Comparison of ENCODE assay signal across 17 cellular contexts in the genomic region with DNA sequence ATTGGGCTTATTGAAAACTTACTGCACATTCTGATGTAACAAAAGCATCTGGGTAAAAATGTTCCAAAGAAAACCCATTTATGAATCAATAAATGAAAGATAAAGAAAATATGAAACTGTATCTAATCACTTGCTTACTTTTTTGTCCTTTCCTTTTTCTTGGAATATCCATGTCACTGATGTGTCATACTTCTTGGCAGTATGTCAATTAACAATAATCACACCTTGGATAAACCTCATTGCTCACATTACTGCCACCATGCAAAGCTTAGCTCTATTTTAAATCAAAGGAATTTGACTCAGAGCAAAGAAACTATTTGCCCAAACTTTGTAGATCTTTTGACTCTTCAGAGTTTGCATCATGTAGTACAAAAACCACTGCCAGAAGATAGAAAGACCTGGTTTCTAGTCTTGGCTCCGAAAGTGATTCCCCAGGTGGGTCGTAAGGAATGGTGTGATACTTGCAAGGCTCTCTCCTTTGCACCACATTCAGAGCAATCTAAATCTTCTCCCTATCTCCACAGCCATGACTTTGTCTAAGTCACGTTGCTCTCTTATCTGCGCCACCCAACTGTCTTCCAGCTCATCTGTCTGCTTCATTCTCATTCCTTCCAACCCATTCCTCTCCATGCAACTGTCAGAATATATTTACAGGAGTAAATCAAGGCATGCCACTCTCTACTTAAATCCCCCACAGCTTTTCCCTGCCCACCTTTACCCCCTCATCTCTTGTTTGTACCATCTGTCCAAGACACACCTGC.
DNase-seq lines count a peak whose midpoint lies in the region; ATAC-seq, FAIRE-seq and TF ChIP-seq lines count a peak whose summit lies in the region.
"Had no signal": no experiment of that assay in that cellular context is flagged by ENCODE, and none has a peak within 500 bp of the region (broad histone marks: within the 10 kb centered on the region; RNA-seq: fewer than 3 reads in every experiment).

No MANE protein-coding gene starts in this region.

- WGBS in body of pancreas, 2 donors, result 86 to 87% methylated on average over 4 of the region's 4 CpGs

- no peak overlapping the region for H3K27ac ChIP-seq in body of pancreas
- H3K27ac ChIP-seq: BLaER1 had no signal

- TF ChIP-seq CTCF in body of pancreas (IDR thresholded peaks at IDR 0.05) (no peak), fibroblast of mammary gland (conservative IDR thresholded peaks at IDR 0.05; ENCODE audit: control insufficient read depth, insufficient read depth, low read depth, low read length) (no peak)

- H3K4me1 Mint-ChIP-seq in stimulated activated naive CD8-positive, alpha-beta T cell treated with anti-CD3 and anti-CD28 coated beads, Interleukin-15, Interleukin-2, amounts not matched to agents 100 ng/mL and 50 ng/mL, for 24 hours (ENCODE audit: low read depth), result peaks cover 18% of the 10 kb centered on the region
- H3K4me1 Mint-ChIP-seq in activated CD4-positive, alpha-beta T cell treated with anti-CD3 and anti-CD28 coated beads, Interleukin-2, amount 10 ng/mL, durations not matched to agents 24 days and 14 days, result no peaks in the 10 kb centered on the region

- no peaks in the 10 kb centered on the region for H3K36me3 Mint-ChIP-seq in stimulated activated naive CD8-positive, alpha-beta T cell treated with anti-CD3 and anti-CD28 coated beads, Interleukin-15, Interleukin-2, amounts not matched to agents 100 ng/mL and 50 ng/mL, for 24 hours (ENCODE audit: low read depth)
- H3K36me3 Mint-ChIP-seq in activated CD4-positive, alpha-beta T cell treated with anti-CD3 and anti-CD28 coated beads, Interleukin-2, amount 10 ng/mL, durations not matched to agents 24 days and 14 days (ENCODE audit: low read depth), result no peaks in the 10 kb centered on the region

- no peak overlapping the region for H3K4me3 Mint-ChIP-seq in stimulated activated naive CD8-positive, alpha-beta T cell treated with anti-CD3 and anti-CD28 coated beads, Interleukin-15, Interleukin-2, amounts not matched to agents 100 ng/mL and 50 ng/mL, for 24 hours
- no peak overlapping the region for H3K4me3 Mint-ChIP-seq in activated CD4-positive, alpha-beta T cell treated with anti-CD3 and anti-CD28 coated beads, Interleukin-2, amount 10 ng/mL, durations not matched to agents 24 days and 14 days
- H3K4me3 Mint-ChIP-seq: CD4-positive, CD25-positive, alpha-beta regulatory T cell had no signal

- no peaks in the 10 kb centered on the region for H3K27me3 ChIP-seq in body of pancreas
- H3K27me3 ChIP-seq: BLaER1 had no signal

- H3K9me3 ChIP-seq in body of pancreas, result no peaks in the 10 kb centered on the region
- H3K9me3 ChIP-seq: BLaER1, HAP-1 had no signal

- FAIRE-seq in RCC 7860 (lab: Jason Lieb, UNC) (no peak), frontal cortex (lab: Jason Lieb, UNC) (no peak)
- FAIRE-seq: GM19239, H1, HTR-8/SVneo had no signal

- H3K4me3 ChIP-seq in body of pancreas (no peak overlapping the region), fibroblast of mammary gland (ENCODE audit: control insufficient read depth, low read depth, low read length) (no peak overlapping the region)
- H3K4me3 ChIP-seq: BLaER1, HAP-1 had no signal

- peak overlapping the region; percentile 23 for H3K27ac Mint-ChIP-seq in stimulated activated naive CD8-positive, alpha-beta T cell treated with anti-CD3 and anti-CD28 coated beads, Interleukin-15, Interleukin-2, amounts not matched to agents 100 ng/mL and 50 ng/mL, for 24 hours
- no peak overlapping the region for H3K27ac Mint-ChIP-seq in activated CD4-positive, alpha-beta T cell treated with anti-CD3 and anti-CD28 coated beads, Interleukin-2, amount 10 ng/mL, durations not matched to agents 24 days and 14 days
- H3K27ac Mint-ChIP-seq: CD4-positive, CD25-positive, alpha-beta regulatory T cell had no signal

- intact Hi-C loops in body of pancreas (cut with DNase I), result no loop called here
- intact Hi-C loops in activated CD4-positive, alpha-beta T cell treated with anti-CD3 and anti-CD28 coated beads, Interleukin-2, amount 10 ng/mL, durations not matched to agents 24 days and 14 days (cut with micrococcal nuclease), result no loop called here

- no peak for TF ChIP-seq POLR2A in body of pancreas (IDR thresholded peaks at IDR 0.05)

- DNase-seq in stimulated activated naive CD8-positive, alpha-beta T cell treated with anti-CD3 and anti-CD28 coated beads, Interleukin-15, Interleukin-2, amounts not matched to agents 100 U/mL and 50 U/mL, for 24 hours, result no peak
- DNase-seq in body of pancreas (no peak), fibroblast of mammary gland (ENCODE audit: low read depth) (peak; percentile 12), RCC 7860 (ENCODE audit: low spot score) (no peak), frontal cortex (ENCODE audit: low spot score in 2 of 2) (no peak)
- DNase-seq in activated CD4-positive, alpha-beta T cell treated with anti-CD3 and anti-CD28 coated beads, Interleukin-2, amount 10 ng/mL, durations not matched to agents 24 days and 14 days, result no peak
- DNase-seq: 8988T; AML-193; CD4-positive, CD25-positive, alpha-beta regulatory T cell; DMS53; GF-D8 had no signal

- peaks cover 10% of the 10 kb centered on the region for H3K4me1 ChIP-seq in body of pancreas
- H3K4me1 ChIP-seq: HAP-1 had no signal

- peaks cover 4% of the 10 kb centered on the region for H3K9me3 Mint-ChIP-seq in stimulated activated naive CD8-positive, alpha-beta T cell treated with anti-CD3 and anti-CD28 coated beads, Interleukin-15, Interleukin-2, amounts not matched to agents 100 ng/mL and 50 ng/mL, for 24 hours
- H3K9me3 Mint-ChIP-seq in activated CD4-positive, alpha-beta T cell treated with anti-CD3 and anti-CD28 coated beads, Interleukin-2, amount 10 ng/mL, durations not matched to agents 24 days and 14 days, result peaks cover 20% of the 10 kb centered on the region

- ATAC-seq in stimulated activated naive CD8-positive, alpha-beta T cell treated with anti-CD3 and anti-CD28 coated beads, Interleukin-15, Interleukin-2, amounts not matched to agents 100 U/mL and 50 U/mL, for 24 hours, result no peak
- peak; percentile 56 for ATAC-seq in body of pancreas

- peaks cover 8% of the 10 kb centered on the region for H3K27me3 Mint-ChIP-seq in stimulated activated naive CD8-positive, alpha-beta T cell treated with anti-CD3 and anti-CD28 coated beads, Interleukin-15, Interleukin-2, amounts not matched to agents 100 ng/mL and 50 ng/mL, for 24 hours
- H3K27me3 Mint-ChIP-seq in activated CD4-positive, alpha-beta T cell treated with anti-CD3 and anti-CD28 coated beads, Interleukin-2, amount 10 ng/mL, durations not matched to agents 24 days and 14 days, result peaks cover 11% of the 10 kb centered on the region

- H3K36me3 ChIP-seq in body of pancreas (replicated peaks in 1 of 2; ENCODE audit: insufficient read depth in 1 of 2, low read depth in 2 of 2), result no peaks in the 10 kb centered on the region
- H3K36me3 ChIP-seq: BLaER1, HAP-1 had no signal
